Comparison of ENCODE assay signal across 9 cellular contexts in genomic region chr14:54653764-54654469, GRCh38.
DNase-seq lines count a peak whose midpoint lies in the region; ATAC-seq, FAIRE-seq and TF ChIP-seq lines count a peak whose summit lies in the region.
"Had no signal": no experiment of that assay in that cellular context is flagged by ENCODE, and none has a peak within 500 bp of the region (broad histone marks: within the 10 kb centered on the region; RNA-seq: fewer than 3 reads in every experiment).

No MANE protein-coding gene starts in this region.

- TF ChIP-seq CTCF in A549 (IDR thresholded peaks at IDR 0.05) (no peak), PC-9 (conservative IDR thresholded peaks at IDR 0.05) (no peak)

- ATAC-seq in A549, result peak in 1 of 2 experiments; percentile 11; a peak in 1 of 6 replicates
- ATAC-seq in esophagus mucosa, result peak; percentile 47
- ATAC-seq in HG02852 (IDR thresholded peaks at IDR 0.05; ENCODE audit: unreplicated experiment), result no peak

- H3K9ac ChIP-seq in mucosa of rectum (ENCODE audit: low read depth in 1 of 2, low read length in 2 of 2), result no peak overlapping the region

- POLR2A ChIA-PET in A549 (lab: Yijun Ruan, JAX) (interaction anchor here (1.0 kb wide), 2 partner anchors 88 to 119 kb away, joined by 3 read pairs; no protein-coding TSS in a partner anchor), PC-9 (lab: Charles Lee; ENCODE audit: unreplicated experiment) (interaction anchor here (0.6 to 1.3 kb wide), 5 partner anchors 13 to 265 kb away, joined by 3 to 14 read pairs (median 7); no protein-coding TSS in a partner anchor)

- peak overlapping the region; percentile 91 for H3K4me2 ChIP-seq in A549
- peak overlapping the region; percentile 71 for H3K4me2 ChIP-seq in PC-9

- H3K9me2 ChIP-seq in PC-9 (ENCODE audit: insufficient read depth), result no peaks in the 10 kb centered on the region

- DNase-seq in A549 (ENCODE audit: low read depth in 1 of 2, low spot score in 1 of 2) (peak; percentile 19 to 25), PC-9 (peak; percentile 61 to 89), DMS 273 treated with DMSO at 0.1 percent for 48 hours (lab: John Stamatoyannopoulos, UW) (no peak), NCI-H446 treated with DMSO at 0.1 percent for 48 hours (lab: John Stamatoyannopoulos, UW) (no peak), NCI-H2029 treated with DMSO at 0.1 percent for 48 hours (lab: John Stamatoyannopoulos, UW) (no peak)

- peak overlapping the region; percentile 86 to 88 for H3K27ac ChIP-seq in A549
- peak overlapping the region; percentile 88 for H3K27ac ChIP-seq in PC-9
- H3K27ac ChIP-seq in mucosa of rectum (ENCODE audit: low read depth in 2 of 2, low read length in 2 of 2), result peak overlapping the region; percentile 12 to 53
- H3K27ac ChIP-seq: VCaP had no signal

- intact Hi-C loops in PC-9 (cut with micrococcal nuclease; ENCODE audit: unreplicated experiment), result loop anchor here (1.0 to 10.0 kb wide), 4 partner anchors 15 to 169 kb away; partner anchors contain the start of gene GMFB

- FAIRE-seq in A549 (lab: Jason Lieb, UNC), result no peak

- TF ChIP-seq EP300 in A549 (IDR thresholded peaks at IDR 0.05), result no peak

- WGBS in A549 (ENCODE audit: missing lambda C conversion rate), result 69% methylated on average over 10 of the region's 10 CpGs

- TF ChIP-seq RAD21 in A549 (conservative IDR thresholded peaks at IDR 0.05 in 1 of 2, IDR thresholded peaks at IDR 0.05 in 1 of 2), result no peak

- H3K36me3 ChIP-seq in PC-9 (ENCODE audit: low read depth), result no peaks in the 10 kb centered on the region
- H3K36me3 ChIP-seq in mucosa of rectum (ENCODE audit: control insufficient read depth in 2 of 2, insufficient read depth in 2 of 2, low read length in 2 of 2), result no peaks in the 10 kb centered on the region

- no peak for TF ChIP-seq POLR2A in A549 (IDR thresholded peaks at IDR 0.05; ENCODE audit: low read length)

- peaks cover 59% of the 10 kb centered on the region for H3K4me1 ChIP-seq in A549
- H3K4me1 ChIP-seq in PC-9 (replicated peaks; ENCODE audit: insufficient read depth), result peaks cover 83% of the 10 kb centered on the region
- H3K4me1 ChIP-seq in mucosa of rectum (ENCODE audit: control insufficient read depth in 2 of 2, insufficient read depth in 2 of 2, low read length in 2 of 2), result no peaks in the 10 kb centered on the region

- no peaks in the 10 kb centered on the region for H3K9me3 ChIP-seq in A549
- H3K9me3 ChIP-seq in PC-9 (ENCODE audit: insufficient read depth, low read depth), result no peaks in the 10 kb centered on the region
- no peaks in the 10 kb centered on the region for H3K9me3 ChIP-seq in mucosa of rectum (ENCODE audit: control insufficient read depth in 2 of 2, low read length in 2 of 2)

- no peak overlapping the region for H2AFZ ChIP-seq in PC-9

- CTCF ChIA-PET in A549 (lab: Yijun Ruan, JAX), result interaction anchor here (0.8 to 2.2 kb wide), 6 partner anchors 13 to 119 kb away, joined by 3 to 9 read pairs (median 6); partner anchors contain the start of gene SAMD4A
- CTCF ChIA-PET in PC-9 (lab: Charles Lee), result interaction anchor here (0.9 to 1.5 kb wide), 4 partner anchors 30 to 119 kb away, joined by 3 to 7 read pairs (median 5); partner anchors contain the start of gene SAMD4A

- H3F3A ChIP-seq in PC-9 (ENCODE audit: insufficient read depth, low read depth), result peaks cover 56% of the 10 kb centered on the region

- H4K20me1 ChIP-seq in PC-9 (ENCODE audit: insufficient read depth), result no peaks in the 10 kb centered on the region

- no peaks in the 10 kb centered on the region for H3K27me3 ChIP-seq in PC-9 (ENCODE audit: insufficient read depth, low read depth)
- H3K27me3 ChIP-seq in mucosa of rectum (ENCODE audit: control insufficient read depth in 2 of 2, insufficient read depth in 2 of 2, low read length in 2 of 2), result no peaks in the 10 kb centered on the region

- H3K4me3 ChIP-seq in A549 (no peak overlapping the region), PC-9 (peak overlapping the region; percentile 10; the same call in 1 of the 2 replicates), mucosa of rectum (ENCODE audit: low read length in 2 of 2) (no peak overlapping the region)

- H3K79me2 ChIP-seq in PC-9 (ENCODE audit: low read depth), result peaks cover 63% of the 10 kb centered on the region

- TSS peak; percentile 70 for BruUV-seq in PC-9 (replicated peaks; lab: Mats Ljungman, UMichigan)

TF ChIP-seq in A549, 52 proteins besides CTCF, POLR2A, EP300 and RAD21:
- TF ChIP-seq PBX3 (IDR thresholded peaks at IDR 0.05) (no peak), BHLHE40 (IDR thresholded peaks at IDR 0.05; ENCODE audit: low read depth, low read length) (no peak), HMGXB4 (CRISPR knock-in tag; IDR thresholded peaks at IDR 0.05; ENCODE audit: borderline replicate concordance) (no peak)

Comparison
In these comparisons a context has a peak if more than half of its experiments do, and no peak if none do; other contexts are left out.
1. DNase-seq: peak in A549 (2 of 2) and PC-9 (2 of 2); none in DMS 273 treated with DMSO at 0.1 percent for 48 hours (single experiment), NCI-H446 treated with DMSO at 0.1 percent for 48 hours (single experiment) and NCI-H2029 treated with DMSO at 0.1 percent for 48 hours (single experiment).
2. H3K27ac ChIP-seq: peak in every context shown above with its lines; median percentile 88 in PC-9; 87 in A549; 32 in mucosa of rectum.